36 cellular contexts compared by ENCODE assay signal in genomic region chr9:19358691-19359090, GRCh38.
"Had no signal": no experiment of that assay in that cellular context is flagged by ENCODE, and none has a peak within 500 bp of the region (broad histone marks: within the 10 kb centered on the region; RNA-seq: fewer than 3 reads in every experiment).

No MANE protein-coding gene starts in this region.

- H3K4me3 ChIP-seq: cardiac muscle cell, PC-9 had no signal

- H2AFZ ChIP-seq: PC-9 had no signal

- ATAC-seq: activated naive CD8-positive, alpha-beta T cell treated with anti-CD3 and anti-CD28 coated beads, Interleukin-2, amount 50 U/mL, for 24 hours; activated T-cell treated with anti-CD3 and anti-CD28 coated beads, Interleukin-2, amount 50 U/mL, for 4 hours; Right ventricle myocardium inferior had no signal

- H3K4me2 ChIP-seq: PC-9 had no signal

- H3K27ac Mint-ChIP-seq: activated B cell treated with CpG ODN at 0.5 μM for 24 hours; activated CD4-positive, alpha-beta memory T cell treated with anti-CD3 and anti-CD28 coated beads for 36 hours; activated naive CD4-positive, alpha-beta T cell treated with anti-CD3 and anti-CD28 coated beads, Interleukin-2, amount 10 ng/mL, durations not matched to agents 7 days and 5 days; activated naive CD8-positive, alpha-beta T cell; activated naive CD8-positive, alpha-beta T cell treated with anti-CD3 and anti-CD28 coated beads, Interleukin-2, amount 50 U/mL, for 24 hours; activated T-helper 1 cell treated with anti-CD3 and anti-CD28 coated beads, Interleukin-12 subunit alpha, Interleukin-12 subunit beta, Interleukin-2, Interleukin-4 antibody, amounts not matched to agents 30 ng/mL and 10 ng/mL and 1 ng/mL, durations not matched to agents 14 hours and 24 hours and 36 hours had no signal

- H3K4me3 Mint-ChIP-seq: activated B cell treated with CpG ODN at 0.5 μM for 24 hours; activated CD4-positive, alpha-beta memory T cell treated with anti-CD3 and anti-CD28 coated beads for 36 hours; activated naive CD4-positive, alpha-beta T cell treated with anti-CD3 and anti-CD28 coated beads, Interleukin-2, amount 10 ng/mL, durations not matched to agents 7 days and 5 days; activated naive CD8-positive, alpha-beta T cell; activated naive CD8-positive, alpha-beta T cell treated with anti-CD3 and anti-CD28 coated beads, Interleukin-2, amount 50 U/mL, for 24 hours; activated T-cell treated with anti-CD3 and anti-CD28 coated beads, Interleukin-2, amount 50 U/mL, for 4 hours; activated T-helper 1 cell treated with anti-CD3 and anti-CD28 coated beads, Interleukin-12 subunit alpha, Interleukin-12 subunit beta, Interleukin-2, Interleukin-4 antibody, amounts not matched to agents 30 ng/mL and 10 ng/mL and 1 ng/mL, durations not matched to agents 14 hours and 24 hours and 36 hours; central memory CD8-positive, alpha-beta T cell had no signal

- H3K4me1 Mint-ChIP-seq: activated B cell treated with CpG ODN at 0.5 μM for 24 hours; activated naive CD4-positive, alpha-beta T cell treated with anti-CD3 and anti-CD28 coated beads, Interleukin-2, amount 10 ng/mL, durations not matched to agents 7 days and 5 days; activated naive CD8-positive, alpha-beta T cell treated with anti-CD3 and anti-CD28 coated beads, Interleukin-2, amount 50 U/mL, for 24 hours; central memory CD8-positive, alpha-beta T cell had no signal

- H3K27me3 Mint-ChIP-seq: activated B cell treated with CpG ODN at 0.5 μM for 24 hours; activated CD4-positive, alpha-beta memory T cell treated with anti-CD3 and anti-CD28 coated beads for 36 hours; activated naive CD4-positive, alpha-beta T cell treated with anti-CD3 and anti-CD28 coated beads, Interleukin-2, amount 10 ng/mL, durations not matched to agents 7 days and 5 days; activated naive CD8-positive, alpha-beta T cell; activated naive CD8-positive, alpha-beta T cell treated with anti-CD3 and anti-CD28 coated beads, Interleukin-2, amount 50 U/mL, for 24 hours; central memory CD8-positive, alpha-beta T cell had no signal

- H3K27me3 ChIP-seq: brain microvascular endothelial cell, cardiac muscle cell had no signal

- H3K27ac ChIP-seq: brain microvascular endothelial cell, cardiac muscle cell, PC-9, RWPE1, VCaP had no signal

- DNase-seq: activated B cell treated with CpG ODN at 0.5 μM for 24 hours; activated CD4-positive, alpha-beta memory T cell treated with anti-CD3 and anti-CD28 coated beads for 36 hours; activated CD4-positive, alpha-beta T cell treated with anti-CD3 and anti-CD28 coated beads for 4 hours; activated CD4-positive, alpha-beta T cell treated with anti-CD3 and anti-CD28 coated beads, Interleukin-2, amount 50 U/mL, for 1 hour; activated CD4-positive, CD25-positive, alpha-beta regulatory T cell treated with anti-CD3 and anti-CD28 coated beads, Interleukin-2, amount 50 U/mL, for 72 hours; activated CD8-positive, alpha-beta memory T cell treated with anti-CD3 and anti-CD28 coated beads, Interleukin-2, amount 50 U/mL, for 4 hours; activated gamma-delta T cell treated with Interleukin-2 at 50 U/mL for 16 hours; activated naive CD4-positive, alpha-beta T cell treated with anti-CD3 and anti-CD28 coated beads, Interleukin-2, amount 10 ng/mL, durations not matched to agents 7 days and 5 days; activated naive CD8-positive, alpha-beta T cell treated with anti-CD3 and anti-CD28 coated beads, Interleukin-2, amount 50 U/mL, for 24 hours; activated T-cell treated with anti-CD3 and anti-CD28 coated beads for 4 hours; activated T-cell treated with anti-CD3 and anti-CD28 coated beads, Interleukin-2, amount 50 U/mL, for 4 hours; anterior cingulate cortex; brain microvascular endothelial cell; NCI-H1092 treated with DMSO at 0.1 percent for 48 hours; NCI-H1417; NCI-H146; NCI-H187; NCI-H2029 treated with DMSO at 0.1 percent for 48 hours; NCI-H2107; NCI-H2171; NCI-H510A; NCI-H526; NCI-H748 treated with DMSO at 0.1 percent for 48 hours; PC-9; SIG-M5; SW 1271; T-helper 1 cell; T-helper 2 cell; T-helper 9 cell had no signal

- H3K9me3 Mint-ChIP-seq: activated B cell treated with CpG ODN at 0.5 μM for 24 hours; activated CD4-positive, alpha-beta memory T cell treated with anti-CD3 and anti-CD28 coated beads for 36 hours; activated naive CD4-positive, alpha-beta T cell treated with anti-CD3 and anti-CD28 coated beads, Interleukin-2, amount 10 ng/mL, durations not matched to agents 7 days and 5 days; activated naive CD8-positive, alpha-beta T cell treated with anti-CD3 and anti-CD28 coated beads, Interleukin-2, amount 50 U/mL, for 24 hours; activated T-cell treated with anti-CD3 and anti-CD28 coated beads, Interleukin-2, amount 50 U/mL, for 4 hours; activated T-helper 1 cell treated with anti-CD3 and anti-CD28 coated beads, Interleukin-12 subunit alpha, Interleukin-12 subunit beta, Interleukin-2, Interleukin-4 antibody, amounts not matched to agents 30 ng/mL and 10 ng/mL and 1 ng/mL, durations not matched to agents 14 hours and 24 hours and 36 hours; central memory CD8-positive, alpha-beta T cell had no signal
